Comparison of ENCODE assay signal across 1 cellular context in genomic region chr4:76741663-76742020, GRCh38.
TF ChIP-seq lines count a peak whose summit lies in the region.

No MANE protein-coding gene starts in this region.

TF ChIP-seq in H1, 55 proteins besides CTCF, POLR2A, EP300 and RAD21:
- TF ChIP-seq PHF8 (conservative IDR thresholded peaks at IDR 0.05; ENCODE audit: low read depth, low read length) (no peak), ATF2 (IDR thresholded peaks at IDR 0.05; ENCODE audit: low read length) (no peak), EGR1 (IDR thresholded peaks at IDR 0.05; ENCODE audit: borderline replicate concordance, low read depth, low read length) (no peak), RFX5 (IDR thresholded peaks at IDR 0.05; ENCODE audit: borderline replicate concordance, low read depth, low read length) (no peak), YY1 (IDR thresholded peaks at IDR 0.05; ENCODE audit: low read depth, low read length) (no peak), TBP (IDR thresholded peaks at IDR 0.05; ENCODE audit: low read depth, low read length) (no peak), HDAC2 (IDR thresholded peaks at IDR 0.05; ENCODE audit: borderline replicate concordance in 1 of 2, low read depth in 2 of 2, low read length in 2 of 2) (no peak), E2F6 (IDR thresholded peaks at IDR 0.05) (no peak), POLR2AphosphoS5 (IDR thresholded peaks at IDR 0.05; ENCODE audit: low read depth, low read length) (no peak), BACH1 (IDR thresholded peaks at IDR 0.05; ENCODE audit: low read length) (no peak), KDM4A (IDR thresholded peaks at IDR 0.05; ENCODE audit: low read depth, low read length, severe bottlenecking) (no peak), BCL11A (IDR thresholded peaks at IDR 0.05; ENCODE audit: low read depth in 2 of 2, low read length in 2 of 2) (no peak), CREB1 (IDR thresholded peaks at IDR 0.05) (no peak), HDAC6 (IDR thresholded peaks at IDR 0.05; ENCODE audit: low read depth, low read length) (no peak), SRF (IDR thresholded peaks at IDR 0.05; ENCODE audit: low read depth, low read length) (no peak), KDM1A (IDR thresholded peaks at IDR 0.05; ENCODE audit: borderline replicate concordance, low read length) (no peak), CHD1 (IDR thresholded peaks at IDR 0.05; ENCODE audit: low read depth, low read length) (no peak), BRCA1 (IDR thresholded peaks at IDR 0.05; ENCODE audit: low read depth, low read length) (no peak)
- TF ChIP-seq, protein P1, sequence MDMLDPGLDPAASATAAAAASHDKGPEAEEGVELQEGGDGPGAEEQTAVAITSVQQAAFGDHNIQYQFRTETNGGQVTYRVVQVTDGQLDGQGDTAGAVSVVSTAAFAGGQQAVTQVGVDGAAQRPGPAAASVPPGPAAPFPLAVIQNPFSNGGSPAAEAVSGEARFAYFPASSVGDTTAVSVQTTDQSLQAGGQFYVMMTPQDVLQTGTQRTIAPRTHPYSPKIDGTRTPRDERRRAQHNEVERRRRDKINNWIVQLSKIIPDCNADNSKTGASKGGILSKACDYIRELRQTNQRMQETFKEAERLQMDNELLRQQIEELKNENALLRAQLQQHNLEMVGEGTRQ (IDR thresholded peaks at IDR 0.05; ENCODE audit: low read length) = no peak
